Comparison of ENCODE assay signal across 1 cellular context in the genomic region with DNA sequence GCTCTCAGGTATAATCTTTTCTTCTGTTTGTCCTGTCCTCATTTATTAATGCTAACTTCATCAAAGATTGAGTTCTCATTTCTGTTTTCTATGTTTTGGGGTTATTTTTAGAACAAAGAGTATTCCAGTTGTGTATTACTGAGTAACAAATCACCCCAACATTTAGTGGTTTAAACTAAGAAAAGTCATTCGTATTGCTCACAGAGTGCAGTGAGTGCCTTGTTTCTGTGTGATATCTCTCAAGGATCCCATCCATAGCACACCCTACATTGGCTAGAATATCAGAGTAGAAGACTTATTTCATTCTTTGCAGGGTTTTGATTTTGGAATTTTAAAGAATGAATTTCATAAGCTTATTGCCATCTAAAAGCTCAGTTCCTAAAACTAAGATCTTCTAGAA.
TF ChIP-seq lines count a peak whose summit lies in the region.

No MANE protein-coding gene starts in this region.

TF ChIP-seq in HepG2, 621 proteins besides CTCF, POLR2A, EP300 and RAD21:
- TF ChIP-seq SUZ12 (IDR thresholded peaks at IDR 0.05; ENCODE audit: low read depth, low read length) = no peak
- 0 out of 2 replicates have a peak, but pooled peaks have one; percentile 2 for TF ChIP-seq KDM4B (CRISPR knock-in tag; IDR thresholded peaks at IDR 0.05)
- no peak for TF ChIP-seq REPIN1 (CRISPR knock-in tag; IDR thresholded peaks at IDR 0.05; ENCODE audit: borderline replicate concordance, low read depth)
- TF ChIP-seq, protein P1, sequence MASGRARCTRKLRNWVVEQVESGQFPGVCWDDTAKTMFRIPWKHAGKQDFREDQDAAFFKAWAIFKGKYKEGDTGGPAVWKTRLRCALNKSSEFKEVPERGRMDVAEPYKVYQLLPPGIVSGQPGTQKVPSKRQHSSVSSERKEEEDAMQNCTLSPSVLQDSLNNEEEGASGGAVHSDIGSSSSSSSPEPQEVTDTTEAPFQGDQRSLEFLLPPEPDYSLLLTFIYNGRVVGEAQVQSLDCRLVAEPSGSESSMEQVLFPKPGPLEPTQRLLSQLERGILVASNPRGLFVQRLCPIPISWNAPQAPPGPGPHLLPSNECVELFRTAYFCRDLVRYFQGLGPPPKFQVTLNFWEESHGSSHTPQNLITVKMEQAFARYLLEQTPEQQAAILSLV (CRISPR knock-in tag; IDR thresholded peaks at IDR 0.05; ENCODE audit: borderline replicate concordance) = no peak
- no peak for TF ChIP-seq ZBTB1 (CRISPR knock-in tag; IDR thresholded peaks at IDR 0.05; ENCODE audit: borderline replicate concordance)
